2 cellular contexts compared by ENCODE assay signal in the genomic region with DNA sequence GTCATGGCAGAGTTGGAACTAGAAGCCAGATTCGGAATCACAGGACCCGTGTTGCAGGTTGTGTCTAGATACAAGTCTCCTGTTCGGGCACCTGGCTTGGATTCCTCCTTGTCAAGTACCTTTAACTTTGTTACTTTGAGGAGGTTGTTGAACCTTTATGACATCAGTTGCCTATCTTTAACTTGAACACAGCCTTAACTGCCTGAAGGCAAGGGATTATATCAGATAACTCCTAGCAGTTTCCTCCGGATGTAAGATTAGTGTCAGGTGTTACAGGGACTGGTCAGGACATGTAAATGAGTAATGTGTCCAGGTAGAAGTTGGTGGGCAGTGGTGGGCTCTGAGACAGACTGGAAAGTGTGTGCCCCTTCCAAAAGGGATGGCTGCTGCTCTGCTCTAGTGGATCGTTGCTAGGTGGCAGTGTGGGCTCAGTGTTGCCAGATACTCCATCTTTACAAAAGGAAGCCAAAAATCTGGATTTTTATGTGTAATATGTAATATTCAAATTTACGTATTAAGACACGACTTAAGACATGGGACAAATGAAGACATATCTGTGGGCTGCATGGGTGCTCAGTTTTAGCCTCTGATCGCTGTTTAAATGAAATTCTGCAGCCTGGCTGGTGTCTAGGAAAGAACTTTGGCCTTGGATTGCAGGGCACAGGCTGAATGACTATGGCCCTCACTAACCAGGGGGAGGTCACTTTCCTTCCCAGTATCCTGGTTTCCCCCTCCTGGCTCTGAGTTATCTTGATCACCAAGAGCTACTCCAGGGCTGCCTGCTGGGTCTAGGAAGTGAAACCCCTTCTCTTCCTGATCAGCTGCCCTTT.
TF ChIP-seq lines count a peak whose summit lies in the region.

No MANE protein-coding gene starts in this region.

TF ChIP-seq in HEK293, 187 proteins besides CTCF, POLR2A, EP300 and RAD21:
- TF ChIP-seq, protein P1, sequence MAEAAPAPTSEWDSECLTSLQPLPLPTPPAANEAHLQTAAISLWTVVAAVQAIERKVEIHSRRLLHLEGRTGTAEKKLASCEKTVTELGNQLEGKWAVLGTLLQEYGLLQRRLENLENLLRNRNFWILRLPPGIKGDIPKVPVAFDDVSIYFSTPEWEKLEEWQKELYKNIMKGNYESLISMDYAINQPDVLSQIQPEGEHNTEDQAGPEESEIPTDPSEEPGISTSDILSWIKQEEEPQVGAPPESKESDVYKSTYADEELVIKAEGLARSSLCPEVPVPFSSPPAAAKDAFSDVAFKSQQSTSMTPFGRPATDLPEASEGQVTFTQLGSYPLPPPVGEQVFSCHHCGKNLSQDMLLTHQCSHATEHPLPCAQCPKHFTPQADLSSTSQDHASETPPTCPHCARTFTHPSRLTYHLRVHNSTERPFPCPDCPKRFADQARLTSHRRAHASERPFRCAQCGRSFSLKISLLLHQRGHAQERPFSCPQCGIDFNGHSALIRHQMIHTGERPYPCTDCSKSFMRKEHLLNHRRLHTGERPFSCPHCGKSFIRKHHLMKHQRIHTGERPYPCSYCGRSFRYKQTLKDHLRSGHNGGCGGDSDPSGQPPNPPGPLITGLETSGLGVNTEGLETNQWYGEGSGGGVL (tag by site-specific recombination; IDR thresholded peaks at IDR 0.05) = 0 out of 2 replicates have a peak, but pooled peaks have one; percentile 15
- TF ChIP-seq ZNF623 (tag by site-specific recombination; IDR thresholded peaks at IDR 0.05) = no peak
- no peak for TF ChIP-seq ZNF473 (tag by site-specific recombination; IDR thresholded peaks at IDR 0.05)
- 0 out of 2 replicates have a peak, but pooled peaks have one; percentile 17 for TF ChIP-seq ZNF654 (tag by site-specific recombination; IDR thresholded peaks at IDR 0.05; ENCODE audit: low read depth)
- no peak for TF ChIP-seq ZBTB8A (tag by site-specific recombination; IDR thresholded peaks at IDR 0.05)
- no peak for TF ChIP-seq ZNF626 (tag by site-specific recombination; IDR thresholded peaks at IDR 0.05)
- no peak for TF ChIP-seq ZFP37 (tag by site-specific recombination; IDR thresholded peaks at IDR 0.05)
- TF ChIP-seq TRIM28 (IDR thresholded peaks at IDR 0.05; ENCODE audit: borderline replicate concordance, low read length) = 0 out of 2 replicates have a peak, but pooled peaks have one; percentile 24

TF ChIP-seq in K562, 482 proteins besides CTCF, POLR2A, EP300 and RAD21 (continues in another document):
- TF ChIP-seq ATF7 (IDR thresholded peaks at IDR 0.05) = peak; percentile 26; the same call in 1 of the 2 replicates
- peak; percentile 19; the same call in 1 of the 2 replicates for TF ChIP-seq TAL1 (IDR thresholded peaks at IDR 0.05)
- no peak for TF ChIP-seq NELFE (IDR thresholded peaks at IDR 0.05; ENCODE audit: insufficient read depth, insufficient read length)
- TF ChIP-seq NFATC3 (IDR thresholded peaks at IDR 0.05) = 0 out of 2 replicates have a peak, but pooled peaks have one; percentile 23
- TF ChIP-seq, protein P2, sequence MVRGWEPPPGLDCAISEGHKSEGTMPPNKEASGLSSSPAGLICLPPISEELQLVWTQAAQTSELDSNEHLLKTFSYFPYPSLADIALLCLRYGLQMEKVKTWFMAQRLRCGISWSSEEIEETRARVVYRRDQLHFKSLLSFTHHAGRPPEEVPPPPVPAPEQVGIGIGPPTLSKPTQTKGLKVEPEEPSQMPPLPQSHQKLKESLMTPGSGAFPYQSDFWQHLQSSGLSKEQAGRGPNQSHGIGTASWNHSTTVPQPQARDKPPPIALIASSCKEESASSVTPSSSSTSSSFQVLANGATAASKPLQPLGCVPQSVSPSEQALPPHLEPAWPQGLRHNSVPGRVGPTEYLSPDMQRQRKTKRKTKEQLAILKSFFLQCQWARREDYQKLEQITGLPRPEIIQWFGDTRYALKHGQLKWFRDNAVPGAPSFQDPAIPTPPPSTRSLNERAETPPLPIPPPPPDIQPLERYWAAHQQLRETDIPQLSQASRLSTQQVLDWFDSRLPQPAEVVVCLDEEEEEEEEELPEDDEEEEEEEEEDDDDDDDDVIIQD (CRISPR knock-in tag; IDR thresholded peaks at IDR 0.05) = no peak
- no peak for TF ChIP-seq ZNF12 (CRISPR knock-in tag; IDR thresholded peaks at IDR 0.05)
- no peak for TF ChIP-seq HEY1 (CRISPR knock-in tag; IDR thresholded peaks at IDR 0.05; ENCODE audit: borderline replicate concordance)
- peak; percentile 23; the same call in 1 of the 2 replicates for TF ChIP-seq CBFA2T2 (conservative IDR thresholded peaks at IDR 0.05)
- no peak for TF ChIP-seq ZNF584 (CRISPR knock-in tag; IDR thresholded peaks at IDR 0.05; ENCODE audit: low read depth)
- no peak for TF ChIP-seq U2AF1 (optimal IDR thresholded peaks at IDR 0.05; ENCODE audit: low read depth, low read length)
- TF ChIP-seq, protein P3, sequence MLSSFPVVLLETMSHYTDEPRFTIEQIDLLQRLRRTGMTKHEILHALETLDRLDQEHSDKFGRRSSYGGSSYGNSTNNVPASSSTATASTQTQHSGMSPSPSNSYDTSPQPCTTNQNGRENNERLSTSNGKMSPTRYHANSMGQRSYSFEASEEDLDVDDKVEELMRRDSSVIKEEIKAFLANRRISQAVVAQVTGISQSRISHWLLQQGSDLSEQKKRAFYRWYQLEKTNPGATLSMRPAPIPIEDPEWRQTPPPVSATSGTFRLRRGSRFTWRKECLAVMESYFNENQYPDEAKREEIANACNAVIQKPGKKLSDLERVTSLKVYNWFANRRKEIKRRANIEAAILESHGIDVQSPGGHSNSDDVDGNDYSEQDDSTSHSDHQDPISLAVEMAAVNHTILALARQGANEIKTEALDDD (IDR thresholded peaks at IDR 0.05) = peak; percentile 70; the same call in 1 of the 2 replicates
- TF ChIP-seq ZNF347 (CRISPR knock-in tag; IDR thresholded peaks at IDR 0.05; ENCODE audit: low read depth) = no peak
- TF ChIP-seq ZNF24 (IDR thresholded peaks at IDR 0.05) = no peak
- peak in 1 of 2 experiments; percentile 23; a peak in 1 of 4 replicates for TF ChIP-seq TRIM24 (IDR thresholded peaks at IDR 0.05)
- TF ChIP-seq CBFA2T3 (IDR thresholded peaks at IDR 0.05) = peak; percentile 53; the same call in 1 of the 2 replicates
- peak; percentile 78 for TF ChIP-seq ZEB2 (IDR thresholded peaks at IDR 0.05)
- TF ChIP-seq PTBP1 (IDR thresholded peaks at IDR 0.05; ENCODE audit: low read depth, low read length) = no peak
- TF ChIP-seq, protein P4, sequence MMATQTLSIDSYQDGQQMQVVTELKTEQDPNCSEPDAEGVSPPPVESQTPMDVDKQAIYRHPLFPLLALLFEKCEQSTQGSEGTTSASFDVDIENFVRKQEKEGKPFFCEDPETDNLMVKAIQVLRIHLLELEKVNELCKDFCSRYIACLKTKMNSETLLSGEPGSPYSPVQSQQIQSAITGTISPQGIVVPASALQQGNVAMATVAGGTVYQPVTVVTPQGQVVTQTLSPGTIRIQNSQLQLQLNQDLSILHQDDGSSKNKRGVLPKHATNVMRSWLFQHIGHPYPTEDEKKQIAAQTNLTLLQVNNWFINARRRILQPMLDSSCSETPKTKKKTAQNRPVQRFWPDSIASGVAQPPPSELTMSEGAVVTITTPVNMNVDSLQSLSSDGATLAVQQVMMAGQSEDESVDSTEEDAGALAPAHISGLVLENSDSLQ (IDR thresholded peaks at IDR 0.05) = no peak
- TF ChIP-seq HSF4 (CRISPR knock-in tag; IDR thresholded peaks at IDR 0.05; ENCODE audit: borderline replicate concordance) = no peak
- TF ChIP-seq MCM5 (IDR thresholded peaks at IDR 0.05; ENCODE audit: low read depth) = no peak
- TF ChIP-seq SMARCE1 (IDR thresholded peaks at IDR 0.05) = peak; percentile 30; the same call in 1 of the 2 replicates
- TF ChIP-seq MCM3 (IDR thresholded peaks at IDR 0.05) = no peak
- TF ChIP-seq, protein P5, sequence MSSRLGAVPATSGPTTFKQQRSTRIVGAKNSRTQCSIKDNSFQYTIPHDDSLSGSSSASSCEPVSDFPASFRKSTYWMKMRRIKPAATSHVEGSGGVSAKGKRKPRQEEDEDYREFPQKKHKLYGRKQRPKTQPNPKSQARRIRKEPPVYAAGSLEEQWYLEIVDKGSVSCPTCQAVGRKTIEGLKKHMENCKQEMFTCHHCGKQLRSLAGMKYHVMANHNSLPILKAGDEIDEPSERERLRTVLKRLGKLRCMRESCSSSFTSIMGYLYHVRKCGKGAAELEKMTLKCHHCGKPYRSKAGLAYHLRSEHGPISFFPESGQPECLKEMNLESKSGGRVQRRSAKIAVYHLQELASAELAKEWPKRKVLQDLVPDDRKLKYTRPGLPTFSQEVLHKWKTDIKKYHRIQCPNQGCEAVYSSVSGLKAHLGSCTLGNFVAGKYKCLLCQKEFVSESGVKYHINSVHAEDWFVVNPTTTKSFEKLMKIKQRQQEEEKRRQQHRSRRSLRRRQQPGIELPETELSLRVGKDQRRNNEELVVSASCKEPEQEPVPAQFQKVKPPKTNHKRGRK (tag; IDR thresholded peaks at IDR 0.05) = no peak
- TF ChIP-seq, protein P6, sequence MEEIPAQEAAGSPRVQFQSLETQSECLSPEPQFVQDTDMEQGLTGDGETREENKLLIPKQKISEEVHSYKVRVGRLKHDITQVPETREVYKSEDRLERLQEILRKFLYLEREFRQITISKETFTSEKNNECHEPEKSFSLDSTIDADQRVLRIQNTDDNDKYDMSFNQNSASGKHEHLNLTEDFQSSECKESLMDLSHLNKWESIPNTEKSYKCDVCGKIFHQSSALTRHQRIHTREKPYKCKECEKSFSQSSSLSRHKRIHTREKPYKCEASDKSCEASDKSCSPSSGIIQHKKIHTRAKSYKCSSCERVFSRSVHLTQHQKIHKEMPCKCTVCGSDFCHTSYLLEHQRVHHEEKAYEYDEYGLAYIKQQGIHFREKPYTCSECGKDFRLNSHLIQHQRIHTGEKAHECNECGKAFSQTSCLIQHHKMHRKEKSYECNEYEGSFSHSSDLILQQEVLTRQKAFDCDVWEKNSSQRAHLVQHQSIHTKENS (CRISPR knock-in tag; IDR thresholded peaks at IDR 0.05) = no peak
- 0 out of 2 replicates have a peak, but pooled peaks have one; percentile 52 for TF ChIP-seq DPF2 (IDR thresholded peaks at IDR 0.05)
- TF ChIP-seq SP2 (IDR thresholded peaks at IDR 0.05; ENCODE audit: extremely low read depth, low read depth, low read length, poor library complexity, severe bottlenecking) = no peak
- TF ChIP-seq SNRNP70 (optimal IDR thresholded peaks at IDR 0.05; ENCODE audit: low read depth, low read length) = no peak
- TF ChIP-seq KLF6 (CRISPR knock-in tag; IDR thresholded peaks at IDR 0.05; ENCODE audit: borderline replicate concordance) = no peak
- TF ChIP-seq ZNF77 (CRISPR knock-in tag; IDR thresholded peaks at IDR 0.05) = no peak
- no peak for TF ChIP-seq RBBP5 (IDR thresholded peaks at IDR 0.05; ENCODE audit: borderline replicate concordance, insufficient read depth, low read length, poor library complexity, severe bottlenecking)
- no peak for TF ChIP-seq MEF2D (tag; conservative IDR thresholded peaks at IDR 0.05; ENCODE audit: low read depth)
- no peak for TF ChIP-seq NR2F6 (CRISPR knock-in tag; IDR thresholded peaks at IDR 0.05)
- 0 out of 4 replicates have a peak, but pooled peaks of 1 of the 2 experiments have one; percentile 29 for TF ChIP-seq RCOR1 (IDR thresholded peaks at IDR 0.05; ENCODE audit: borderline replicate concordance in 1 of 2, low read depth in 2 of 2, low read length in 2 of 2)
- TF ChIP-seq ASH1L (IDR thresholded peaks at IDR 0.05; ENCODE audit: borderline replicate concordance, low read depth, partially characterized antibody) = no peak
- TF ChIP-seq CTBP1 (IDR thresholded peaks at IDR 0.05; ENCODE audit: borderline replicate concordance) = peak; percentile 34; the same call in 1 of the 2 replicates
- TF ChIP-seq ZNF263 (CRISPR knock-in tag; IDR thresholded peaks at IDR 0.05; ENCODE audit: borderline replicate concordance) = no peak
- TF ChIP-seq, protein P7, sequence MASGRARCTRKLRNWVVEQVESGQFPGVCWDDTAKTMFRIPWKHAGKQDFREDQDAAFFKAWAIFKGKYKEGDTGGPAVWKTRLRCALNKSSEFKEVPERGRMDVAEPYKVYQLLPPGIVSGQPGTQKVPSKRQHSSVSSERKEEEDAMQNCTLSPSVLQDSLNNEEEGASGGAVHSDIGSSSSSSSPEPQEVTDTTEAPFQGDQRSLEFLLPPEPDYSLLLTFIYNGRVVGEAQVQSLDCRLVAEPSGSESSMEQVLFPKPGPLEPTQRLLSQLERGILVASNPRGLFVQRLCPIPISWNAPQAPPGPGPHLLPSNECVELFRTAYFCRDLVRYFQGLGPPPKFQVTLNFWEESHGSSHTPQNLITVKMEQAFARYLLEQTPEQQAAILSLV (tag; IDR thresholded peaks at IDR 0.05) = no peak
- TF ChIP-seq SMAD4 (CRISPR knock-in tag; conservative IDR thresholded peaks at IDR 0.05) = 0 out of 2 replicates have a peak, but pooled peaks have one; percentile 7
- no peak for TF ChIP-seq RFX7 (CRISPR knock-in tag; IDR thresholded peaks at IDR 0.05)
- TF ChIP-seq, protein P8, sequence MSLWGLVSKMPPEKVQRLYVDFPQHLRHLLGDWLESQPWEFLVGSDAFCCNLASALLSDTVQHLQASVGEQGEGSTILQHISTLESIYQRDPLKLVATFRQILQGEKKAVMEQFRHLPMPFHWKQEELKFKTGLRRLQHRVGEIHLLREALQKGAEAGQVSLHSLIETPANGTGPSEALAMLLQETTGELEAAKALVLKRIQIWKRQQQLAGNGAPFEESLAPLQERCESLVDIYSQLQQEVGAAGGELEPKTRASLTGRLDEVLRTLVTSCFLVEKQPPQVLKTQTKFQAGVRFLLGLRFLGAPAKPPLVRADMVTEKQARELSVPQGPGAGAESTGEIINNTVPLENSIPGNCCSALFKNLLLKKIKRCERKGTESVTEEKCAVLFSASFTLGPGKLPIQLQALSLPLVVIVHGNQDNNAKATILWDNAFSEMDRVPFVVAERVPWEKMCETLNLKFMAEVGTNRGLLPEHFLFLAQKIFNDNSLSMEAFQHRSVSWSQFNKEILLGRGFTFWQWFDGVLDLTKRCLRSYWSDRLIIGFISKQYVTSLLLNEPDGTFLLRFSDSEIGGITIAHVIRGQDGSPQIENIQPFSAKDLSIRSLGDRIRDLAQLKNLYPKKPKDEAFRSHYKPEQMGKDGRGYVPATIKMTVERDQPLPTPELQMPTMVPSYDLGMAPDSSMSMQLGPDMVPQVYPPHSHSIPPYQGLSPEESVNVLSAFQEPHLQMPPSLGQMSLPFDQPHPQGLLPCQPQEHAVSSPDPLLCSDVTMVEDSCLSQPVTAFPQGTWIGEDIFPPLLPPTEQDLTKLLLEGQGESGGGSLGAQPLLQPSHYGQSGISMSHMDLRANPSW (CRISPR knock-in tag; IDR thresholded peaks at IDR 0.05) = no peak
- TF ChIP-seq ETV1 (tag; conservative IDR thresholded peaks at IDR 0.05; ENCODE audit: low read depth) = 0 out of 2 replicates have a peak, but pooled peaks have one; percentile 28
- TF ChIP-seq TAF15 (IDR thresholded peaks at IDR 0.05; ENCODE audit: low read depth, low read length) = no peak
- TF ChIP-seq TEAD4 (IDR thresholded peaks at IDR 0.05; ENCODE audit: low read length) = peak; percentile 34; the same call in 1 of the 2 replicates
- TF ChIP-seq TEAD4 (CRISPR knock-in tag; IDR thresholded peaks at IDR 0.05; ENCODE audit: borderline replicate concordance) = no peak
- peak; percentile 63 for TF ChIP-seq ARID1B (IDR thresholded peaks at IDR 0.05)
- no peak for TF ChIP-seq YBX1 (IDR thresholded peaks at IDR 0.05)
